In genomic region chr1:155688318-155689121, GRCh38 we compare ENCODE assay signal across 8 cellular contexts. TPM values are rescaled to one million over a fixed set of nuclear protein-coding genes. Genes with fewer than 3 reads are reported as not detected.
DNase-seq lines count a peak whose midpoint lies in the region; ATAC-seq and TF ChIP-seq lines count a peak whose summit lies in the region.

Gene DAP3, plus strand, starts transcription at chr1:155689091. Its CDS starts 20,689 bp downstream, at chr1:155709780.
Gene YY1AP1, minus strand, starts transcription at chr1:155688774. Its CDS starts 8,338 bp downstream, at chr1:155680436.

- H2AFZ ChIP-seq in SK-N-SH (ENCODE audit: low read depth) = peak within 1 kb of the TSS; percentile 80

- peaks cover 6% of the 10 kb centered on the region for H3K9me3 Mint-ChIP-seq in activated naive CD4-positive, alpha-beta T cell treated with anti-CD3 and anti-CD28 coated beads, Interleukin-2, amount 10 ng/mL, durations not matched to agents 7 days and 5 days

- H3K36me3 Mint-ChIP-seq in activated naive CD4-positive, alpha-beta T cell treated with anti-CD3 and anti-CD28 coated beads, Interleukin-2, amount 10 ng/mL, durations not matched to agents 7 days and 5 days = peaks cover 56% of the 10 kb centered on the region

- H3K27ac ChIP-seq in SK-N-SH (ENCODE audit: low read depth in 2 of 2, low read length in 1 of 2) (peak within 1 kb of the TSS; percentile 96 to 99), gastroesophageal sphincter (peak within 1 kb of the TSS; percentile 86 to 98 (median 96))

- peaks cover 4% of the 10 kb centered on the region for H3F3A ChIP-seq in SK-N-SH (replicated peaks; ENCODE audit: insufficient read depth)

- peaks cover 89% of the 10 kb centered on the region for H3K79me2 ChIP-seq in SK-N-SH (ENCODE audit: insufficient read depth)

- ATAC-seq in HG02571 (IDR thresholded peaks at IDR 0.05; ENCODE audit: unreplicated experiment) (peak; percentile 77), gastroesophageal sphincter (peak; percentile 97)

- H3K4me2 ChIP-seq in SK-N-SH = peak within 1 kb of the TSS; percentile 73

- CTCF ChIA-PET in SK-N-SH (lab: Yijun Ruan, JAX) = interaction anchor here (0.9 kb wide), 1 partner anchor 134 kb away, joined by 3 read pairs; no protein-coding TSS in a partner anchor
- CTCF ChIA-PET in activated naive CD4-positive, alpha-beta T cell treated with anti-CD3 and anti-CD28 coated beads, Interleukin-2, amount 10 ng/mL, durations not matched to agents 7 days and 5 days (lab: Charles Lee) = no interaction called here

- WGBS in SK-N-SH (ENCODE audit: low lambda C conversion rate) = 0% methylated on average over 42 of the region's 85 CpGs
- WGBS in gastroesophageal sphincter (ENCODE audit: low coverage in 1 of 2), 2 donors = 0 to 5% methylated on average over 8 to 24 of the region's 85 CpGs

- H3K36me3 ChIP-seq in GM06990 (ENCODE audit: control insufficient read depth, insufficient read depth, low read length) (peaks cover 7% of the 10 kb centered on the region), SK-N-SH (replicated peaks in 1 of 2; ENCODE audit: control insufficient read depth in 1 of 2, insufficient read depth in 2 of 2, low read length in 1 of 2) (peaks cover 24 to 31% of the 10 kb centered on the region in 2 experiments), gastroesophageal sphincter (peaks cover 0 to 16% of the 10 kb centered on the region in 2 donors)

- H3K4me1 Mint-ChIP-seq in activated naive CD4-positive, alpha-beta T cell treated with anti-CD3 and anti-CD28 coated beads, Interleukin-2, amount 10 ng/mL, durations not matched to agents 7 days and 5 days = peaks cover 57% of the 10 kb centered on the region

- H4K20me1 ChIP-seq in SK-N-SH (ENCODE audit: insufficient read depth) = peaks cover 30% of the 10 kb centered on the region

- TF ChIP-seq RAD21 in SK-N-SH (IDR thresholded peaks at IDR 0.05; ENCODE audit: low read length) = no peak

- H3K27me3 Mint-ChIP-seq in activated naive CD4-positive, alpha-beta T cell treated with anti-CD3 and anti-CD28 coated beads, Interleukin-2, amount 10 ng/mL, durations not matched to agents 7 days and 5 days = peaks cover 7% of the 10 kb centered on the region

- DNase-seq in GM06990 (ENCODE audit: extremely low read depth, insufficient read length) (peak; percentile 95), NCI-H1048 (lab: John Stamatoyannopoulos, UW) (peak; percentile 88), SK-N-SH (peak; percentile 99), non-pigmented ciliary epithelial cell (ENCODE audit: low read depth) (peak; percentile 37)
- peak; percentile 92 for DNase-seq in activated naive CD4-positive, alpha-beta T cell treated with anti-CD3 and anti-CD28 coated beads, Interleukin-2, amount 10 ng/mL, durations not matched to agents 7 days and 5 days

- peak within 1 kb of the TSS; percentile 99 for H3K9ac ChIP-seq in SK-N-SH

- H3K4me3 Mint-ChIP-seq in activated naive CD4-positive, alpha-beta T cell treated with anti-CD3 and anti-CD28 coated beads, Interleukin-2, amount 10 ng/mL, durations not matched to agents 7 days and 5 days = peak within 1 kb of the TSS; percentile 97

- H3K4me3 ChIP-seq in GM06990 (replicated peaks; ENCODE audit: low read depth, low read length) (peak within 1 kb of the TSS; percentile 93), SK-N-SH (ENCODE audit: low read depth in 2 of 2, low read length in 1 of 2) (peak within 1 kb of the TSS; percentile 63 to 94), gastroesophageal sphincter (peak within 1 kb of the TSS; percentile 85 to 96)

- no peaks in the 10 kb centered on the region for H3K9me2 ChIP-seq in SK-N-SH

- no peaks in the 10 kb centered on the region; the same call in 1 of the 2 replicates for H3K9me3 ChIP-seq in SK-N-SH
- H3K9me3 ChIP-seq in gastroesophageal sphincter = no peaks in the 10 kb centered on the region

- no peaks in the 10 kb centered on the region for H3K27me3 ChIP-seq in GM06990 (replicated peaks; ENCODE audit: control insufficient read depth, insufficient read depth, low read length)
- no peaks in the 10 kb centered on the region for H3K27me3 ChIP-seq in SK-N-SH (ENCODE audit: insufficient read depth)
- no peaks in the 10 kb centered on the region for H3K27me3 ChIP-seq in gastroesophageal sphincter

- TF ChIP-seq EP300 in SK-N-SH (IDR thresholded peaks at IDR 0.05; ENCODE audit: borderline replicate concordance in 1 of 2, low read depth in 1 of 2, low read length in 1 of 2) (peak in 1 of 2 experiments; percentile 74; a peak in 2 of 4 replicates), gastroesophageal sphincter (IDR thresholded peaks at IDR 0.05) (no peak)

- H3K4me1 ChIP-seq in SK-N-SH (ENCODE audit: control insufficient read depth in 1 of 2, insufficient read depth in 2 of 2, low read depth in 1 of 2, low read length in 1 of 2) (peaks cover 6 to 10% of the 10 kb centered on the region in 2 experiments; a peak in 2 of 4 replicates), gastroesophageal sphincter (peaks cover 0 to 53% (median 16%) of the 10 kb centered on the region in 3 donors)

- peak within 1 kb of the TSS; percentile 97 for H3K27ac Mint-ChIP-seq in activated naive CD4-positive, alpha-beta T cell treated with anti-CD3 and anti-CD28 coated beads, Interleukin-2, amount 10 ng/mL, durations not matched to agents 7 days and 5 days

- TF ChIP-seq POLR2A in gastroesophageal sphincter (IDR thresholded peaks at IDR 0.05) = peak; percentile 53 to 67

- no peak for TF ChIP-seq CTCF in GM06990 (IDR thresholded peaks at IDR 0.05; ENCODE audit: insufficient read depth, low read length, poor library complexity, severe bottlenecking)
- no peak for TF ChIP-seq CTCF in SK-N-SH (IDR thresholded peaks at IDR 0.05)
- TF ChIP-seq CTCF in gastroesophageal sphincter (IDR thresholded peaks at IDR 0.05) = peak in 2 of 4 experiments; percentile 57 to 65
- TF ChIP-seq CTCF in subcutaneous adipose tissue (IDR thresholded peaks at IDR 0.05; ENCODE audit: low read depth) = no peak

- POLR2A ChIA-PET in SK-N-SH (lab: Yijun Ruan, JAX) = no interaction called here

TF ChIP-seq in SK-N-SH, 30 proteins besides CTCF, POLR2A, EP300 and RAD21:
- TF ChIP-seq POLR2AphosphoS5 (IDR thresholded peaks at IDR 0.05; ENCODE audit: low read depth, low read length) (peak; percentile 75), PBX3 (IDR thresholded peaks at IDR 0.05) (no peak), FOXM1 (IDR thresholded peaks at IDR 0.05; ENCODE audit: low read depth) (0 out of 2 replicates have a peak, but pooled peaks have one; percentile 40), MXI1 (IDR thresholded peaks at IDR 0.05; ENCODE audit: low read depth, low read length) (peak; percentile 61; the same call in 1 of the 2 replicates), JUND (IDR thresholded peaks at IDR 0.05) (peak; percentile 51; the same call in 1 of the 2 replicates), ELF1 (IDR thresholded peaks at IDR 0.05) (peak; percentile 65; the same call in 1 of the 2 replicates), TAF1 (IDR thresholded peaks at IDR 0.05; ENCODE audit: borderline replicate concordance, low read depth, low read length) (peak; percentile 72), YY1 (IDR thresholded peaks at IDR 0.05; ENCODE audit: low read depth) (peak; percentile 91), NRF1 (IDR thresholded peaks at IDR 0.05; ENCODE audit: low read depth, low read length) (peak; percentile 74), RFX5 (IDR thresholded peaks at IDR 0.05; ENCODE audit: low read length) (no peak), RCOR1 (IDR thresholded peaks at IDR 0.05; ENCODE audit: low read length) (no peak), FOXJ3 (CRISPR knock-in tag; IDR thresholded peaks at IDR 0.05) (0 out of 2 replicates have a peak, but pooled peaks have one; percentile 53), GABPA (IDR thresholded peaks at IDR 0.05; ENCODE audit: low read depth) (peak; percentile 55), NFIC (IDR thresholded peaks at IDR 0.05; ENCODE audit: borderline replicate concordance) (no peak), SIN3A (IDR thresholded peaks at IDR 0.05; ENCODE audit: borderline replicate concordance, low read depth, low read length) (peak; percentile 74; the same call in 1 of the 2 replicates), TEAD4 (IDR thresholded peaks at IDR 0.05; ENCODE audit: borderline replicate concordance, insufficient read depth) (0 out of 2 replicates have a peak, but pooled peaks have one; percentile 32)
- TF ChIP-seq, protein P1, sequence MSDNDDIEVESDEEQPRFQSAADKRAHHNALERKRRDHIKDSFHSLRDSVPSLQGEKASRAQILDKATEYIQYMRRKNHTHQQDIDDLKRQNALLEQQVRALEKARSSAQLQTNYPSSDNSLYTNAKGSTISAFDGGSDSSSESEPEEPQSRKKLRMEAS (IDR thresholded peaks at IDR 0.05; ENCODE audit: low read depth) = peak; percentile 7
TF ChIP-seq in SK-N-SH: peak in this region for 13.

RNA-seq across cellular contexts. Expression of gene DAP3, which starts in this region (rescaled TPM):
- 115 and 136 TPM in 2 replicates for polyA plus RNA-seq in SK-N-SH (2012; rRNA removed)
- polyA plus RNA-seq in SK-N-SH (2012; cell fraction: cytosol; rRNA removed) = 118 and 122 TPM in 2 replicates
- 206 and 220 TPM in 2 replicates for polyA plus RNA-seq in SK-N-SH (2012; cell fraction: nucleus; rRNA removed)
- total RNA-seq in gastroesophageal sphincter (100 to 1,000 TPM in 3 of 4 donors, 10 to 100 TPM in 1; 81.4 to 115 (median 107) TPM), subcutaneous adipose tissue (100 to 1,000 TPM; 105 to 180 (median 117) TPM)

RNA-seq across cellular contexts. Expression of gene YY1AP1, which starts in this region (rescaled TPM):
- 45.0 and 85.3 TPM in 2 replicates for polyA plus RNA-seq in SK-N-SH (2012; rRNA removed)
- polyA plus RNA-seq in SK-N-SH (2012; cell fraction: cytosol; rRNA removed) = 60.2 and 63.1 TPM in 2 replicates
- polyA plus RNA-seq in SK-N-SH (2012; cell fraction: nucleus; rRNA removed) = 59.6 and 71.3 TPM in 2 replicates
- total RNA-seq in gastroesophageal sphincter (100 to 1,000 TPM in 3 of 4 donors, 10 to 100 TPM in 1; 77.4 to 181 (median 152) TPM), subcutaneous adipose tissue (100 to 1,000 TPM in 1 of 4 donors, 10 to 100 TPM in 3; 69.3 to 109 (median 81.3) TPM)

Comparison
In these comparisons a context has a peak if more than half of its experiments do, and no peak if none do; other contexts are left out.
1. Peak in every context shown above with its lines: DNase-seq, ATAC-seq, H3K4me3 ChIP-seq and H3K27ac ChIP-seq.
2. DNase-seq: peak in every context shown above with its lines; median percentile 99 in SK-N-SH; 95 in GM06990; 92 in activated naive CD4-positive, alpha-beta T cell treated with anti-CD3 and anti-CD28 coated beads, Interleukin-2, amount 10 ng/mL, durations not matched to agents 7 days and 5 days; 88 in NCI-H1048; 37 in non-pigmented ciliary epithelial cell.